Comparison of ENCODE assay signal across 16 cellular contexts in genomic region chr17:74123350-74123749, GRCh38.
A peak's percentile ranks its signal among the peaks of the same experiment; 100 is the strongest.
DNase-seq lines count a peak whose midpoint lies in the region; ATAC-seq, FAIRE-seq and TF ChIP-seq lines count a peak whose summit lies in the region.
"Had no signal": no experiment of that assay in that cellular context is flagged by ENCODE, and none has a peak within 500 bp of the region (broad histone marks: within the 10 kb centered on the region; RNA-seq: fewer than 3 reads in every experiment).

No MANE protein-coding gene starts in this region.

- CTCF ChIA-PET in A549 (lab: Yijun Ruan, JAX): interaction anchor here (1.3 kb wide), 1 partner anchor 694 kb away, joined by 4 read pairs; no protein-coding TSS in a partner anchor

- no peak for TF ChIP-seq EP300 in A549 (IDR thresholded peaks at IDR 0.05)

- POLR2A ChIA-PET in A549 (lab: Yijun Ruan, JAX): no interaction called here

- no peaks in the 10 kb centered on the region for H3K79me2 ChIP-seq in astrocyte (ENCODE audit: insufficient read depth, low read length)

- no peaks in the 10 kb centered on the region for H3K27me3 ChIP-seq in astrocyte (ENCODE audit: insufficient read depth, low read length)
- H3K27me3 ChIP-seq: BE2C, brain microvascular endothelial cell, upper lobe of left lung had no signal

- H3K27ac ChIP-seq in A549 (no peak overlapping the region), astrocyte (ENCODE audit: low read depth, low read length) (no peak overlapping the region)
- H3K27ac ChIP-seq: brain microvascular endothelial cell, upper lobe of left lung had no signal

- TF ChIP-seq POLR2A in A549 (IDR thresholded peaks at IDR 0.05; ENCODE audit: low read length): no peak

- H4K20me1 ChIP-seq in astrocyte (ENCODE audit: insufficient read depth, low read length): no peaks in the 10 kb centered on the region

- peaks cover 23% of the 10 kb centered on the region for H3K27me3 Mint-ChIP-seq in astrocyte (ENCODE audit: low read depth, unreplicated experiment)

- H3K9me3 ChIP-seq in A549: no peaks in the 10 kb centered on the region
- no peaks in the 10 kb centered on the region for H3K9me3 ChIP-seq in astrocyte (ENCODE audit: insufficient read depth, low read depth, low read length)
- H3K9me3 ChIP-seq: BE2C, upper lobe of left lung had no signal

- FAIRE-seq in A549 (lab: Jason Lieb, UNC) (peak; percentile 90), astrocyte (lab: Jason Lieb, UNC) (peak; percentile 82)

- DNase-seq in A549 (ENCODE audit: low read depth in 1 of 2, low spot score in 1 of 2): no peak
- DNase-seq in EH (ENCODE audit: low read depth): peak; percentile 14
- DNase-seq in astrocyte (ENCODE audit: low read depth): peak; percentile 18
- peak; percentile 46 for DNase-seq in left kidney (ENCODE audit: low read depth, low spot score)
- DNase-seq in activated naive CD4-positive, alpha-beta T cell (lab: John Stamatoyannopoulos, UW): no peak
- no peak for DNase-seq in OCI-M1 (lab: John Stamatoyannopoulos, UW)
- no peak for DNase-seq in mucosa of gallbladder (ENCODE audit: low spot score)
- DNase-seq: BE2C; brain microvascular endothelial cell; DND-41; foreskin fibroblast; NCI-H2227 treated with DMSO at 0.1 percent for 48 hours; stimulated activated CD4-positive, alpha-beta T cell treated with anti-CD3 and anti-CD28 coated beads, Interleukin-4, amount 100 ng/mL, for 24 hours; upper lobe of left lung had no signal

- ATAC-seq in A549: peak in 1 of 2 experiments; percentile 28; a peak in 2 of 6 replicates
- no peak for ATAC-seq in HG03521 (IDR thresholded peaks at IDR 0.05; ENCODE audit: unreplicated experiment)
- ATAC-seq: HCT116 had no signal

- no peak overlapping the region for H2AFZ ChIP-seq in astrocyte (ENCODE audit: low read depth, low read length)

- H3K36me3 ChIP-seq in astrocyte (ENCODE audit: insufficient read depth, low read length): no peaks in the 10 kb centered on the region
- H3K36me3 ChIP-seq: BE2C, brain microvascular endothelial cell, upper lobe of left lung had no signal

- H3K27ac Mint-ChIP-seq in astrocyte (ENCODE audit: unreplicated experiment): peak overlapping the region; percentile 76

- no peak overlapping the region for H3K4me3 ChIP-seq in A549
- no peak overlapping the region for H3K4me3 ChIP-seq in astrocyte (ENCODE audit: insufficient read depth, low read depth, low read length)
- H3K4me3 ChIP-seq: upper lobe of left lung had no signal

- no peak overlapping the region for H3K9ac ChIP-seq in astrocyte (ENCODE audit: low read length)

- H3K4me2 ChIP-seq in A549 (no peak overlapping the region), astrocyte (ENCODE audit: low read length) (peak overlapping the region; percentile 36)

- peak in 1 of 2 experiments; percentile 9; a peak in 1 of 5 replicates for TF ChIP-seq RAD21 in A549 (conservative IDR thresholded peaks at IDR 0.05 in 1 of 2, IDR thresholded peaks at IDR 0.05 in 1 of 2)

- TF ChIP-seq CTCF in A549 (IDR thresholded peaks at IDR 0.05) (no peak), astrocyte (IDR thresholded peaks at IDR 0.05; ENCODE audit: insufficient read depth, low read depth, low read length) (no peak)

- H3K4me1 Mint-ChIP-seq in astrocyte (ENCODE audit: low read depth, unreplicated experiment): peaks cover 10% of the 10 kb centered on the region

- H3K36me3 Mint-ChIP-seq in astrocyte (ENCODE audit: low read depth, unreplicated experiment): peaks cover 3% of the 10 kb centered on the region

- H3K9me3 Mint-ChIP-seq in astrocyte (ENCODE audit: unreplicated experiment): peaks cover 2% of the 10 kb centered on the region

- no peak overlapping the region for H3K4me3 Mint-ChIP-seq in astrocyte (ENCODE audit: unreplicated experiment)

- peaks cover 6% of the 10 kb centered on the region; the same call in 1 of the 3 replicates for H3K4me1 ChIP-seq in A549
- H3K4me1 ChIP-seq in astrocyte (ENCODE audit: insufficient read depth, low read length): peaks cover 3% of the 10 kb centered on the region
- H3K4me1 ChIP-seq: BE2C, upper lobe of left lung had no signal

TF ChIP-seq in A549, 52 proteins besides CTCF, POLR2A, EP300 and RAD21:
- TF ChIP-seq FOXS1 (CRISPR knock-in tag; IDR thresholded peaks at IDR 0.05) (no peak), POLR2AphosphoS2 (conservative IDR thresholded peaks at IDR 0.05; ENCODE audit: low read length) (no peak), ELK1 (IDR thresholded peaks at IDR 0.05; ENCODE audit: low read depth, low read length) (no peak), SREBF2 (IDR thresholded peaks at IDR 0.05) (no peak), CEBPB (IDR thresholded peaks at IDR 0.05) (no peak), ATOH8 (CRISPR knock-in tag; IDR thresholded peaks at IDR 0.05; ENCODE audit: low read depth) (no peak), BCL3 (IDR thresholded peaks at IDR 0.05) (no peak), HOXA7 (CRISPR knock-in tag; IDR thresholded peaks at IDR 0.05) (no peak), E2F6 (IDR thresholded peaks at IDR 0.05; ENCODE audit: borderline replicate concordance, low read depth) (no peak), MAZ (IDR thresholded peaks at IDR 0.05; ENCODE audit: borderline replicate concordance, low read depth, low read length) (no peak), FOSL2 (IDR thresholded peaks at IDR 0.05) (no peak), FOSL2 (CRISPR knock-in tag; IDR thresholded peaks at IDR 0.05) (no peak), FOSB (CRISPR knock-in tag; IDR thresholded peaks at IDR 0.05) (no peak), RFX5 (IDR thresholded peaks at IDR 0.05) (no peak), NPAS2 (CRISPR knock-in tag; IDR thresholded peaks at IDR 0.05; ENCODE audit: borderline replicate concordance) (no peak), JUN (IDR thresholded peaks at IDR 0.05) (no peak), HES2 (IDR thresholded peaks at IDR 0.05) (no peak), HDAC2 (IDR thresholded peaks at IDR 0.05) (no peak), KDM1A (IDR thresholded peaks at IDR 0.05; ENCODE audit: low read depth) (no peak)
TF ChIP-seq in A549: peak in this region for 0.

Comparison
In these comparisons a context has a peak if more than half of its experiments do, and no peak if none do; other contexts are left out.
1. DNase-seq: peak in EH (single experiment), astrocyte (single experiment) and left kidney (single experiment); none in A549 (0 of 2), activated naive CD4-positive, alpha-beta T cell (0 of 4), OCI-M1 (single experiment) and mucosa of gallbladder (single experiment).